In the genomic region with DNA sequence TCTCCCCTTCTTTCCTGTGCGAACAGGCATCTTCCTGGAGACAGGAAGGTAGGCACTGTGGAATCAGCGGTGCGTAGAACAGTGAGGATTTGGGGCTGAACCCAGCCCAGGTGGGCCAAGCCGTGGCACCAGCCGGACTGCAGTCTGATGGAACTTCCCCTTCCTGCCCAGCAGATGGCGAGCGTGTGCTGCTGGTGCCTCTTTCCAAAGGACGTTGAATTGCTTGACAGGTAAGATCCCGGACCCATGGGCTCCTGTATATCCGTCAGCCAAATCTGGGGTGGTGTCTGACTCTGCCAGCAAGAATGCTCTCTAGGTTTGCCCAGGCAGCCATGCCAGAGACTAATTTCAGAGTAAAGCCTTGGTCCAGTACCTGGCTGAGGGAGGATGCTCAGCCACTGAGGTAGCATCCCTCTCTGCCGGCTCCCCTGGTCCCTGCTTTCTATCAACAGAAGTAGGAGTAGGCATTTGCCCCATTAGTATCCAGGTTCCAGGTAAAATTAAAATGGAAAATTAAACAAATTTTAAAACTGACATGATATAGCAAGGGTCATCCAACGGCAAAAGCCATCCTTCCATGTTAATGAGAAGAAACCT, we compare ENCODE assay signal across 8 cellular contexts. TPM values are rescaled to one million over a fixed set of nuclear protein-coding genes. Genes with fewer than 3 reads are reported as not detected.
DNase-seq lines count a peak whose midpoint lies in the region; ATAC-seq, FAIRE-seq and TF ChIP-seq lines count a peak whose summit lies in the region.

No MANE protein-coding gene starts in this region.

- no peak for TF ChIP-seq POLR2A in A549 (IDR thresholded peaks at IDR 0.05; ENCODE audit: low read length)
- TF ChIP-seq POLR2A in GM18505 (IDR thresholded peaks at IDR 0.05; ENCODE audit: borderline replicate concordance, extremely low read depth, insufficient read depth, insufficient read length): no peak

- CTCF ChIA-PET in A549 (lab: Yijun Ruan, JAX): interaction anchor here (0.7 to 5.7 kb wide), 27 partner anchors 8 to 938 kb away, joined by 3 to 72 read pairs (median 4); no protein-coding TSS in a partner anchor
- CTCF ChIA-PET in activated CD4-positive, alpha-beta T cell treated with anti-CD3 and anti-CD28 coated beads, Interleukin-2, amount 10 ng/mL, durations not matched to agents 7 days and 5 days (lab: Charles Lee): interaction anchor here (0.6 to 1.8 kb wide), 3 partner anchors 11 to 62 kb away, joined by 3 to 7 read pairs (median 6); no protein-coding TSS in a partner anchor

- TF ChIP-seq EP300 in A549 (IDR thresholded peaks at IDR 0.05): no peak

- peak; percentile 68 for TF ChIP-seq CTCF in A549 (IDR thresholded peaks at IDR 0.05)
- peak; percentile 92 for TF ChIP-seq CTCF in GM12865 (IDR thresholded peaks at IDR 0.05; ENCODE audit: insufficient read depth, low read depth, low read length, missing control alignments)
- TF ChIP-seq CTCF in epithelial cell of proximal tubule (conservative IDR thresholded peaks at IDR 0.05; ENCODE audit: low read depth, low read length): peak; percentile 92

- no peak for FAIRE-seq in A549 (lab: Jason Lieb, UNC)

- no peaks in the 10 kb centered on the region for H3K9me3 ChIP-seq in A549

- H3K9me3 Mint-ChIP-seq in activated CD4-positive, alpha-beta T cell treated with anti-CD3 and anti-CD28 coated beads, Interleukin-2, amount 10 ng/mL, durations not matched to agents 7 days and 5 days: no peaks in the 10 kb centered on the region
- H3K9me3 Mint-ChIP-seq in naive thymus-derived CD8-positive, alpha-beta T cell: no peaks in the 10 kb centered on the region

- POLR2A ChIA-PET in A549 (lab: Yijun Ruan, JAX): no interaction called here
- POLR2A ChIA-PET in activated CD4-positive, alpha-beta T cell treated with anti-CD3 and anti-CD28 coated beads, Interleukin-2, amount 10 ng/mL, durations not matched to agents 7 days and 5 days (lab: Charles Lee): no interaction called here
- POLR2A ChIA-PET in naive thymus-derived CD8-positive, alpha-beta T cell (lab: Charles Lee): no interaction called here

- TF ChIP-seq RAD21 in A549 (conservative IDR thresholded peaks at IDR 0.05 in 1 of 2, IDR thresholded peaks at IDR 0.05 in 1 of 2): peak; percentile 72 to 82

- WGBS in A549 (ENCODE audit: missing lambda C conversion rate): 8% methylated on average over 12 of the region's 12 CpGs

- no peak overlapping the region for H3K4me2 ChIP-seq in A549

- no peak overlapping the region for H3K4me3 ChIP-seq in A549
- no peak overlapping the region for H3K4me3 ChIP-seq in GM12865 (ENCODE audit: low read depth, low read length)
- no peak overlapping the region for H3K4me3 ChIP-seq in epithelial cell of proximal tubule (ENCODE audit: low read depth, low read length)

- ATAC-seq in A549 (peak; percentile 48 to 87; a peak in 3 of 6 replicates), GM19452 (IDR thresholded peaks at IDR 0.05; ENCODE audit: unreplicated experiment) (no peak), GM18505 (IDR thresholded peaks at IDR 0.05; ENCODE audit: unreplicated experiment) (no peak)
- ATAC-seq in naive thymus-derived CD8-positive, alpha-beta T cell: peak in 1 of 2 donors; percentile 32

- no peak overlapping the region for H3K27ac ChIP-seq in A549

- no peaks in the 10 kb centered on the region for H3K4me1 ChIP-seq in A549

- H3K4me1 Mint-ChIP-seq in activated CD4-positive, alpha-beta T cell treated with anti-CD3 and anti-CD28 coated beads, Interleukin-2, amount 10 ng/mL, durations not matched to agents 7 days and 5 days: no peaks in the 10 kb centered on the region
- H3K4me1 Mint-ChIP-seq in naive thymus-derived CD8-positive, alpha-beta T cell: peaks cover 0 to 1% (median 0%) of the 10 kb centered on the region in 4 donors

- H3K27me3 Mint-ChIP-seq in activated CD4-positive, alpha-beta T cell treated with anti-CD3 and anti-CD28 coated beads, Interleukin-2, amount 10 ng/mL, durations not matched to agents 7 days and 5 days: peaks cover 6% of the 10 kb centered on the region
- peaks cover 16 to 51% (median 38%) of the 10 kb centered on the region in 5 donors for H3K27me3 Mint-ChIP-seq in naive thymus-derived CD8-positive, alpha-beta T cell

- DNase-seq in A549 (ENCODE audit: low read depth in 1 of 2, low spot score in 1 of 2): peak; percentile 57 to 66
- peak; percentile 79 for DNase-seq in GM12865 (ENCODE audit: low read depth)
- peak; percentile 66 for DNase-seq in NCI-H146 (lab: John Stamatoyannopoulos, UW)
- peak; percentile 33 for DNase-seq in activated CD4-positive, alpha-beta T cell treated with anti-CD3 and anti-CD28 coated beads, Interleukin-2, amount 10 ng/mL, durations not matched to agents 7 days and 5 days
- no peak for DNase-seq in epithelial cell of proximal tubule (ENCODE audit: low read depth)
- DNase-seq in naive thymus-derived CD8-positive, alpha-beta T cell: peak in 6 of 10 donors; percentile 7 to 38 (median 16)

- H3K36me3 Mint-ChIP-seq in activated CD4-positive, alpha-beta T cell treated with anti-CD3 and anti-CD28 coated beads, Interleukin-2, amount 10 ng/mL, durations not matched to agents 7 days and 5 days (ENCODE audit: low read depth): no peaks in the 10 kb centered on the region
- no peaks in the 10 kb centered on the region for H3K36me3 Mint-ChIP-seq in naive thymus-derived CD8-positive, alpha-beta T cell

- no peak overlapping the region for H3K4me3 Mint-ChIP-seq in activated CD4-positive, alpha-beta T cell treated with anti-CD3 and anti-CD28 coated beads, Interleukin-2, amount 10 ng/mL, durations not matched to agents 7 days and 5 days
- H3K4me3 Mint-ChIP-seq in naive thymus-derived CD8-positive, alpha-beta T cell: no peak overlapping the region

- no peak overlapping the region for H3K27ac Mint-ChIP-seq in activated CD4-positive, alpha-beta T cell treated with anti-CD3 and anti-CD28 coated beads, Interleukin-2, amount 10 ng/mL, durations not matched to agents 7 days and 5 days
- no peak overlapping the region for H3K27ac Mint-ChIP-seq in naive thymus-derived CD8-positive, alpha-beta T cell

TF ChIP-seq in A549, 52 proteins besides CTCF, POLR2A, EP300 and RAD21:
- TF ChIP-seq SMC3 (IDR thresholded peaks at IDR 0.05): peak; percentile 75
- no peak for TF ChIP-seq POLR2AphosphoS2 (conservative IDR thresholded peaks at IDR 0.05; ENCODE audit: low read length)

RNA-seq across cellular contexts. Expression of gene KCNA5, which starts 21.1 kb away (rescaled TPM):
- polyA plus RNA-seq in A549 (2011; rRNA removed) (not detected in 2 replicates), A549 (2017; fragmentation: RNase III; extraction: RNeasy Plus Mini Kit Qiagen cat#74134 plus additional on column Dnase treatment) (not detected in 3 replicates)
- not detected in 2 replicates for polyA plus RNA-seq in A549 (2012; cell fraction: cytosol; rRNA removed)
- not detected in 2 replicates for polyA plus RNA-seq in A549 (2012; cell fraction: nucleus; rRNA removed)
- polyA minus RNA-seq in A549 (2011; rRNA and poly(A)+ RNA removed): not detected in 2 replicates
- total RNA-seq in activated CD4-positive, alpha-beta T cell treated with anti-CD3 and anti-CD28 coated beads, Interleukin-2, amount 10 ng/mL, durations not matched to agents 7 days and 5 days: not detected
- not detected in 2 replicates for total RNA-seq in epithelial cell of proximal tubule
- not detected for total RNA-seq in naive thymus-derived CD8-positive, alpha-beta T cell
- polyA plus RNA-seq in naive thymus-derived CD8-positive, alpha-beta T cell: not detected

Comparison
In these comparisons a context has a peak if more than half of its experiments do, and no peak if none do; other contexts are left out.
1. ATAC-seq: peak in A549 (2 of 2); none in GM19452 (single experiment) and GM18505 (single experiment).
2. Peak in every context shown above with its lines, with median percentiles within 50 percentile points of each other: CTCF ChIP-seq.